ENCODE assay signal across 1 cellular context in genomic region chr11:72321381-72321996, GRCh38.
A peak's percentile ranks its signal among the peaks of the same experiment; 100 is the strongest.
TF ChIP-seq lines count a peak whose summit lies in the region.

No MANE protein-coding gene starts in this region.

TF ChIP-seq in K562, 482 proteins besides CTCF, POLR2A, EP300 and RAD21 (continued from another document and continues in another):
- TF ChIP-seq MGA (IDR thresholded peaks at IDR 0.05) = no peak; the same call in 1 of the 2 replicates
- TF ChIP-seq HDAC2 (IDR thresholded peaks at IDR 0.05) = peak; percentile 78; the same call in 1 of the 2 replicates
- TF ChIP-seq RERE (CRISPR knock-in tag; IDR thresholded peaks at IDR 0.05; ENCODE audit: borderline replicate concordance) = no peak
- TF ChIP-seq CREB1 (IDR thresholded peaks at IDR 0.05) = peak; percentile 52
- no peak for TF ChIP-seq CREB1 (CRISPR knock-in tag; IDR thresholded peaks at IDR 0.05)
- TF ChIP-seq COPS2 (conservative IDR thresholded peaks at IDR 0.05) = no peak
- TF ChIP-seq ZNF316 (IDR thresholded peaks at IDR 0.05) = peak; percentile 79
- TF ChIP-seq JUNB (CRISPR knock-in tag; conservative IDR thresholded peaks at IDR 0.05) = 0 out of 2 replicates have a peak, but pooled peaks have one; percentile 34
- no peak for TF ChIP-seq SMARCA5 (IDR thresholded peaks at IDR 0.05)
- no peak for TF ChIP-seq ERF (CRISPR knock-in tag; IDR thresholded peaks at IDR 0.05)
- no peak for TF ChIP-seq E2F4 (CRISPR knock-in tag; IDR thresholded peaks at IDR 0.05; ENCODE audit: low read depth)
- TF ChIP-seq NR2C1 (IDR thresholded peaks at IDR 0.05) = no peak
- TF ChIP-seq NR2C1 (tag; IDR thresholded peaks at IDR 0.05) = peak; percentile 46; the same call in 1 of the 2 replicates
- no peak for TF ChIP-seq POU5F1 (IDR thresholded peaks at IDR 0.05; ENCODE audit: borderline replicate concordance, low read depth, low read length, partially characterized antibody)
- peak; percentile 65 for TF ChIP-seq STAT5A (IDR thresholded peaks at IDR 0.05; ENCODE audit: borderline replicate concordance, low read length)
- TF ChIP-seq U2AF2 (optimal IDR thresholded peaks at IDR 0.05; ENCODE audit: low read depth, low read length) = no peak
- peak; percentile 84 to 85 for TF ChIP-seq TRIM24 (IDR thresholded peaks at IDR 0.05)
- TF ChIP-seq RUNX1 (IDR thresholded peaks at IDR 0.05; ENCODE audit: low read depth) = 0 out of 2 replicates have a peak, but pooled peaks have one; percentile 18
- TF ChIP-seq ZNF592 (IDR thresholded peaks at IDR 0.05) = peak; percentile 94
- TF ChIP-seq MTA3 (IDR thresholded peaks at IDR 0.05; ENCODE audit: borderline replicate concordance) = peak; percentile 76; the same call in 1 of the 2 replicates
- peak; percentile 18 for TF ChIP-seq MEIS2 (IDR thresholded peaks at IDR 0.05; ENCODE audit: partially characterized antibody)
- TF ChIP-seq CREB5 (CRISPR knock-in tag; IDR thresholded peaks at IDR 0.05) = no peak
- TF ChIP-seq SMARCE1 (IDR thresholded peaks at IDR 0.05) = peak; percentile 99
